Comparison of ENCODE assay signal across 12 cellular contexts in the genomic region with DNA sequence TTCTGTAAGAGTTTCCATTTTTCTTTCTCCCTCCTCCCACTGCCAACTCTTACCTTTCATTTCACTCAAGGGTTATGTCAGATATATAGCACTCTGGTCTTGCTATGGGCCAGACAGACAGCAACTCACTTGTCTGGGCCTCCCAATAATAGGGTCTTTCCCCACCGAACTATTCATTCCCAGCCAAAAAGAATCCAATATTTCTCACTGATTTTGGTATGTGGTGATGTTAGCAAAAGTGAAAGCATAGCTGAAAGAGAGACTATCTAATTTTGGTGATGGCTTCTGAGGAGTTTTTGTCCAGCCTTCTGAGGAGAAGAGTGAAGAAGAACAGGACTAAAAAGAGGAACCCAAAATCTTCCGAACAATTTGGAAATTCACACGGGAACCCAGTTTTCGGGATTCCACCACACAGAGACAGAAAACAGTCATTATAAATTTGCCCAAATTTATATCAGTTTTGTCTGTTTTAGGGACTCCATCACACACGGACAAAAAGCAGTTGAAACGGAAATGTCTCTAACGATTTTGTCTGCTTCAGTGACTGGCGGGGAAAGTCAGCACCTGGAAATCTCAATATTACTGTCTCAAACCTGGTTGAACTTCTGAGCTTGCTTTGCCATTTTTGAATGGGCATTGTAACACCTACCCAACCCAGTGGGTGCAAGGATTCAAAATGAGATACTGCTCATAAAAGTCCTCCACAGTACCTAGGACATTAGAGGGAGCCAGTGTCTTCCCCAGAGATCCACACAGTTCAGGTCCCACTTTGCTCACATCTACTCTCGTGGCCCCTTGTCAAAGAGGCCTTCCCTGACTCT.
DNase-seq lines count a peak whose midpoint lies in the region; ATAC-seq and TF ChIP-seq lines count a peak whose summit lies in the region.
"Had no signal": no experiment of that assay in that cellular context is flagged by ENCODE, and none has a peak within 500 bp of the region (broad histone marks: within the 10 kb centered on the region; RNA-seq: fewer than 3 reads in every experiment).

No MANE protein-coding gene starts in this region.

- peak; percentile 21 for TF ChIP-seq POLR2A in GM18526 (IDR thresholded peaks at IDR 0.05; ENCODE audit: extremely low read depth, insufficient read length)

- H3K4me3 ChIP-seq in GM12864 (ENCODE audit: low read depth, low read length), result peak overlapping the region; percentile 30

- DNase-seq in GM12864 (ENCODE audit: low read depth) (no peak), epidermal melanocyte (ENCODE audit: insufficient read length, low spot score) (no peak), iPS-NIHi11 (ENCODE audit: low spot score) (no peak), NCI-H345 treated with DMSO at 0.1 percent for 48 hours (lab: John Stamatoyannopoulos, UW; ENCODE audit: unreplicated experiment) (no peak), foreskin melanocyte (no peak)
- DNase-seq: activated CD4-positive, alpha-beta T cell treated with anti-CD3 and anti-CD28 coated beads for 1 hour; hippocampal formation; stimulated activated CD4-positive, alpha-beta T cell treated with anti-CD3 and anti-CD28 coated beads, Interleukin-2, amount 100 ng/mL, for 48 hours; T-cell had no signal

- ATAC-seq in GM21576 (IDR thresholded peaks at IDR 0.05; ENCODE audit: unreplicated experiment), result peak; percentile 32
- peak; percentile 42 for ATAC-seq in HG03378 (IDR thresholded peaks at IDR 0.05; ENCODE audit: unreplicated experiment)
- ATAC-seq: T-cell had no signal

- TF ChIP-seq CTCF in GM12864 (IDR thresholded peaks at IDR 0.05; ENCODE audit: low read depth, low read length, missing control alignments), result peak; percentile 24
